ENCODE assay signal across 18 cellular contexts in the genomic region with DNA sequence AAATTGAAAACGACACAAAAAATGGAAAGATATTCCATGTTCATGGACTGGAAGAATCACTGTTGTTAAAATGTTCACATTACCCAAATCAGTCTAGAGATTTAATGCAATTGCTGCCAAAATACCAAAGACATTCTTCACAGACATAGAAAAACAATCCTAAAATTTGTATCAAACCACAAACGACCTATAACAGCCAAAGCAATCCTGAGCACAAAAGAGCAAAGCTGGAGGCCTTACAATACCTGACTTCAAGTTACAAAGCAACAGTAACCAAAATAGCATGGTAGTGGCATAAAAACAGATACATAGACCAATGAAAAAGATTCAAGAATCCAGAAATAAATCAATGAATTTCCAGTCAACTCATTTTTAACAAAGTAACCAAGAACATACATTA.
"Had no signal": no experiment of that assay in that cellular context is flagged by ENCODE, and none has a peak within 500 bp of the region (broad histone marks: within the 10 kb centered on the region; RNA-seq: fewer than 3 reads in every experiment).

No MANE protein-coding gene starts in this region.

- FAIRE-seq: frontal cortex had no signal

- DNase-seq: activated B cell treated with CpG ODN at 0.5 μM for 24 hours; activated CD4-positive, alpha-beta T cell treated with anti-CD3 and anti-CD28 coated beads, Interleukin-2, amount 10 ng/mL, durations not matched to agents 24 days and 14 days; activated naive CD4-positive, alpha-beta T cell treated with Interleukin-2 at 50 U/mL for 16 hours; activated naive CD8-positive, alpha-beta T cell treated with anti-CD3 and anti-CD28 coated beads, Interleukin-2, amount 50 U/mL, for 24 hours; endodermal cell; erythroblast; heart right ventricle; islet precursor cell; mammary epithelial cell; naive thymus-derived CD8-positive, alpha-beta T cell; nucleus accumbens; sigmoid colon; stimulated activated CD4-positive, alpha-beta T cell treated with anti-CD3 and anti-CD28 coated beads, Interleukin-12 subunit alpha, Interleukin-12 subunit beta, amount 100 ng/mL, for 4 hours; stimulated activated naive CD4-positive, alpha-beta T cell treated with Interleukin-2 at 50 U/mL for 16 hours; T-helper 2 cell; upper lobe of right lung had no signal

- H3K27me3 ChIP-seq: heart right ventricle, sigmoid colon, upper lobe of right lung had no signal

- H3K4me1 ChIP-seq: heart right ventricle, sigmoid colon, upper lobe of right lung had no signal

- H3K36me3 ChIP-seq: heart right ventricle, sigmoid colon, upper lobe of right lung had no signal

- ATAC-seq: activated naive CD8-positive, alpha-beta T cell treated with anti-CD3 and anti-CD28 coated beads, Interleukin-2, amount 50 U/mL, for 24 hours; heart right ventricle; left lobe of liver; naive thymus-derived CD8-positive, alpha-beta T cell; upper lobe of right lung had no signal

- H3K27ac ChIP-seq: heart right ventricle, sigmoid colon, upper lobe of right lung had no signal

- H3K9me3 ChIP-seq: sigmoid colon, upper lobe of right lung had no signal

- H3K4me3 ChIP-seq: heart right ventricle, sigmoid colon, upper lobe of right lung had no signal
